Comparison of ENCODE assay signal across 1 cellular context in the genomic region with DNA sequence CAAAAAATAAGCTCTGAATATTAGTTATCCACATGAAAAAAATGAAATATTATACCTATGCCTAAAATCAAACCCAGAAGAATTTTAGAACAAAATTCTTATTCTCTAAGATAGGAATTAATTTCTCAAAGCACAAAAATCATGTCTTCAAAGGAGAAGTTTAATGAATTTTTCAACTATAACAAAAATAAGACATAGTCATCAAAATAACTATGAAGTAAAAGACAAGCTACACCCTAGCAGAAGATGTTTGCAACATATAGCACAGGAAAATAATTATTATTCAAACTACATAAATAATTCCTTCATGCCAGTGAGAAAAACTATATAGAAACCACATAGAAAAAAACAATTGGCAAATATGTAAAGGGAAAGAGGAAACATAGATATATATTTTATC.
TF ChIP-seq lines count a peak whose summit lies in the region.

No MANE protein-coding gene starts in this region.

TF ChIP-seq in HepG2, 621 proteins besides CTCF, POLR2A, EP300 and RAD21 (continued from another document):
- TF ChIP-seq, protein P1, sequence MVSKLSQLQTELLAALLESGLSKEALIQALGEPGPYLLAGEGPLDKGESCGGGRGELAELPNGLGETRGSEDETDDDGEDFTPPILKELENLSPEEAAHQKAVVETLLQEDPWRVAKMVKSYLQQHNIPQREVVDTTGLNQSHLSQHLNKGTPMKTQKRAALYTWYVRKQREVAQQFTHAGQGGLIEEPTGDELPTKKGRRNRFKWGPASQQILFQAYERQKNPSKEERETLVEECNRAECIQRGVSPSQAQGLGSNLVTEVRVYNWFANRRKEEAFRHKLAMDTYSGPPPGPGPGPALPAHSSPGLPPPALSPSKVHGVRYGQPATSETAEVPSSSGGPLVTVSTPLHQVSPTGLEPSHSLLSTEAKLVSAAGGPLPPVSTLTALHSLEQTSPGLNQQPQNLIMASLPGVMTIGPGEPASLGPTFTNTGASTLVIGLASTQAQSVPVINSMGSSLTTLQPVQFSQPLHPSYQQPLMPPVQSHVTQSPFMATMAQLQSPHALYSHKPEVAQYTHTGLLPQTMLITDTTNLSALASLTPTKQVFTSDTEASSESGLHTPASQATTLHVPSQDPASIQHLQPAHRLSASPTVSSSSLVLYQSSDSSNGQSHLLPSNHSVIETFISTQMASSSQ (IDR thresholded peaks at IDR 0.05; ENCODE audit: low read depth) = no peak
- TF ChIP-seq, protein P1 (CRISPR knock-in tag; IDR thresholded peaks at IDR 0.05; ENCODE audit: borderline replicate concordance) = no peak
